In the genomic region with DNA sequence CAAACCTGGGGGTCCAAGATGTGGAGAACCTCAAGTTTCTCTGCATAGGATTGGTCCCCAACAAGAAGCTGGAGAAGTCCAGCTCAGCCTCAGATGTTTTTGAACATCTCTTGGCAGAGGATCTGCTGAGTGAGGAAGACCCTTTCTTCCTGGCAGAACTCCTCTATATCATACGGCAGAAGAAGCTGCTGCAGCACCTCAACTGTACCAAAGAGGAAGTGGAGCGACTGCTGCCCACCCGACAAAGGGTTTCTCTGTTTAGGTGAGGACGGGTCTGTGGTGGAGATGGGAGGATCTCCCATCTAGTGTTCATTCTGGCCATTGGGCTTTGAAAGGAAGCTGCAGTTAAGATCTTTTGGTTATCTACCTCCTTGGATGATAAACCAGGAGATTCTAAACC, we compare ENCODE assay signal across 12 cellular contexts. TPM values are rescaled to one million over a fixed set of nuclear protein-coding genes. Genes with fewer than 3 reads are reported as not detected.
A peak's percentile ranks its signal among the peaks of the same experiment; 100 is the strongest.
DNase-seq lines count a peak whose midpoint lies in the region; ATAC-seq and TF ChIP-seq lines count a peak whose summit lies in the region.
"Had no signal": no experiment of that assay in that cellular context is flagged by ENCODE, and none has a peak within 500 bp of the region (broad histone marks: within the 10 kb centered on the region; RNA-seq: fewer than 3 reads in every experiment).

No MANE protein-coding gene starts in this region.

- no peak overlapping the region for H2AFZ ChIP-seq in Loucy (ENCODE audit: low read length)

- H3K4me3 ChIP-seq in Loucy (ENCODE audit: low read length, poor library complexity, severe bottlenecking) = peak overlapping the region; percentile 90
- no peak overlapping the region for H3K4me3 ChIP-seq in SJCRH30
- H3K4me3 ChIP-seq: MG63 had no signal

- H3K27me3 Mint-ChIP-seq in activated CD4-positive, alpha-beta T cell treated with anti-CD3 and anti-CD28 coated beads for 36 hours = no peaks in the 10 kb centered on the region
- no peaks in the 10 kb centered on the region for H3K27me3 Mint-ChIP-seq in activated naive CD8-positive, alpha-beta T cell
- H3K27me3 Mint-ChIP-seq in natural killer cell treated with Interleukin-12 subunit alpha and Interleukin-12 subunit beta and Interleukin-15 and Interleukin-18, amount 100 ng/mL, for 72 hours = no peaks in the 10 kb centered on the region

- H4K20me1 ChIP-seq in Loucy (ENCODE audit: insufficient read depth, low read length, poor library complexity, severe bottlenecking) = no peaks in the 10 kb centered on the region

- no peak overlapping the region for H3K27ac ChIP-seq in SJCRH30

- H3K27ac Mint-ChIP-seq in activated CD4-positive, alpha-beta T cell treated with anti-CD3 and anti-CD28 coated beads for 36 hours = peak overlapping the region; percentile 96
- peak overlapping the region; percentile 95 for H3K27ac Mint-ChIP-seq in activated naive CD8-positive, alpha-beta T cell
- peak overlapping the region; percentile 84 to 98 for H3K27ac Mint-ChIP-seq in natural killer cell treated with Interleukin-12 subunit alpha and Interleukin-12 subunit beta and Interleukin-15 and Interleukin-18, amount 100 ng/mL, for 72 hours

- peaks cover 38% of the 10 kb centered on the region for H3K36me3 Mint-ChIP-seq in activated CD4-positive, alpha-beta T cell treated with anti-CD3 and anti-CD28 coated beads for 36 hours (ENCODE audit: low read depth)
- peaks cover 13% of the 10 kb centered on the region for H3K36me3 Mint-ChIP-seq in activated naive CD8-positive, alpha-beta T cell
- H3K36me3 Mint-ChIP-seq in natural killer cell treated with Interleukin-12 subunit alpha and Interleukin-12 subunit beta and Interleukin-15 and Interleukin-18, amount 100 ng/mL, for 72 hours = peaks cover 6% of the 10 kb centered on the region

- peak overlapping the region; percentile 91 for H3K9ac ChIP-seq in Loucy (ENCODE audit: low read depth, low read length, poor library complexity, severe bottlenecking)

- H3K9me3 Mint-ChIP-seq in activated CD4-positive, alpha-beta T cell treated with anti-CD3 and anti-CD28 coated beads for 36 hours (ENCODE audit: low read depth) = peaks cover 4% of the 10 kb centered on the region
- no peaks in the 10 kb centered on the region for H3K9me3 Mint-ChIP-seq in activated naive CD8-positive, alpha-beta T cell (ENCODE audit: low read depth)
- no peaks in the 10 kb centered on the region for H3K9me3 Mint-ChIP-seq in natural killer cell treated with Interleukin-12 subunit alpha and Interleukin-12 subunit beta and Interleukin-15 and Interleukin-18, amount 100 ng/mL, for 72 hours

- peaks cover 53% of the 10 kb centered on the region for H3K4me1 ChIP-seq in Loucy (ENCODE audit: insufficient read depth, low read length, poor library complexity, severe bottlenecking)
- no peaks in the 10 kb centered on the region for H3K4me1 ChIP-seq in SJCRH30

- DNase-seq in activated CD4-positive, alpha-beta T cell treated with anti-CD3 and anti-CD28 coated beads for 36 hours = no peak
- DNase-seq in activated CD4-positive, alpha-beta T cell treated with anti-CD3 and anti-CD28 coated beads for 1 hour = no peak
- no peak for DNase-seq in natural killer cell treated with Interleukin-12 subunit alpha and Interleukin-12 subunit beta and Interleukin-15 and Interleukin-18, amount 100 ng/mL, for 72 hours (ENCODE audit: low spot score)
- DNase-seq in SJCRH30 = no peak
- no peak for DNase-seq in GM10248 (ENCODE audit: extremely low spot score)
- DNase-seq in NCI-H187 treated with DMSO at 0.1 percent for 48 hours (lab: John Stamatoyannopoulos, UW) = no peak
- DNase-seq: MG63, SHP77 treated with DMSO at 0.1 percent for 48 hours had no signal

- peak overlapping the region; percentile 89 for H3K4me2 ChIP-seq in Loucy (ENCODE audit: low read depth, low read length, poor library complexity, severe bottlenecking)

- H3K36me3 ChIP-seq in Loucy (ENCODE audit: insufficient read depth, low read length) (peaks cover 10% of the 10 kb centered on the region; the same call in 1 of the 2 replicates), SJCRH30 (no peaks in the 10 kb centered on the region)
- H3K36me3 ChIP-seq: MG63 had no signal

- POLR2A ChIA-PET in activated CD4-positive, alpha-beta T cell treated with anti-CD3 and anti-CD28 coated beads for 36 hours (lab: Charles Lee) = no interaction called here
- POLR2A ChIA-PET in GM10248 (lab: Yijun Ruan, JAX) = no interaction called here

- H3K4me1 Mint-ChIP-seq in activated CD4-positive, alpha-beta T cell treated with anti-CD3 and anti-CD28 coated beads for 36 hours = peaks cover 61% of the 10 kb centered on the region
- H3K4me1 Mint-ChIP-seq in activated naive CD8-positive, alpha-beta T cell (ENCODE audit: low read depth) = peaks cover 74% of the 10 kb centered on the region
- peaks cover 47 to 64% of the 10 kb centered on the region in 2 donors for H3K4me1 Mint-ChIP-seq in natural killer cell treated with Interleukin-12 subunit alpha and Interleukin-12 subunit beta and Interleukin-15 and Interleukin-18, amount 100 ng/mL, for 72 hours (ENCODE audit: low read depth in 2 of 2)

- CTCF ChIA-PET in activated CD4-positive, alpha-beta T cell treated with anti-CD3 and anti-CD28 coated beads for 36 hours (lab: Charles Lee) = interaction anchor here (0.7 to 1.4 kb wide), 5 partner anchors 8 to 285 kb away, joined by 3 to 23 read pairs (median 4); no protein-coding TSS in a partner anchor
- CTCF ChIA-PET in GM10248 (lab: Yijun Ruan, JAX) = interaction anchor here (0.7 to 5.3 kb wide), 3 partner anchors 8 to 178 kb away, joined by 4 to 25 read pairs (median 5); no protein-coding TSS in a partner anchor

- ATAC-seq in activated CD4-positive, alpha-beta T cell treated with anti-CD3 and anti-CD28 coated beads for 36 hours = no peak
- ATAC-seq in natural killer cell treated with Interleukin-12 subunit alpha and Interleukin-12 subunit beta and Interleukin-15 and Interleukin-18, amount 100 ng/mL, for 72 hours = peak; percentile 30 to 41
- ATAC-seq: HCT116 had no signal

- no peaks in the 10 kb centered on the region for H3K9me3 ChIP-seq in Loucy (ENCODE audit: insufficient read depth, low read depth, low read length)
- no peaks in the 10 kb centered on the region for H3K9me3 ChIP-seq in SJCRH30 (replicated peaks)
- H3K9me3 ChIP-seq: MG63, tibial nerve had no signal

- no peak for TF ChIP-seq CTCF in Loucy (conservative IDR thresholded peaks at IDR 0.05; ENCODE audit: low read length)
- no peak for TF ChIP-seq CTCF in GM10248 (IDR thresholded peaks at IDR 0.05; ENCODE audit: control extremely low read depth, extremely low read depth, low read depth, missing control alignments)

- no peaks in the 10 kb centered on the region for H3K9me2 ChIP-seq in Loucy (replicated peaks; ENCODE audit: low read depth, low read length)

- H3K27me3 ChIP-seq in Loucy (ENCODE audit: insufficient read depth, low read length, poor library complexity, severe bottlenecking) = no peaks in the 10 kb centered on the region
- no peaks in the 10 kb centered on the region for H3K27me3 ChIP-seq in SJCRH30
- H3K27me3 ChIP-seq: MG63, tibial nerve had no signal

- H3F3A ChIP-seq in Loucy (ENCODE audit: low read depth) = peaks cover 7% of the 10 kb centered on the region

- intact Hi-C loops in activated CD4-positive, alpha-beta T cell treated with anti-CD3 and anti-CD28 coated beads for 36 hours (cut with DNase I, micrococcal nuclease) = loop anchor here in 1 of 2 experiments (2.0 kb wide), 2 partner anchors 75 to 177 kb away; a partner anchor contains a TSS

- peak overlapping the region; percentile 86 for H3K4me3 Mint-ChIP-seq in activated CD4-positive, alpha-beta T cell treated with anti-CD3 and anti-CD28 coated beads for 36 hours
- peak overlapping the region; percentile 95 for H3K4me3 Mint-ChIP-seq in activated naive CD8-positive, alpha-beta T cell
- peak overlapping the region; percentile 94 for H3K4me3 Mint-ChIP-seq in natural killer cell treated with Interleukin-12 subunit alpha and Interleukin-12 subunit beta and Interleukin-15 and Interleukin-18, amount 100 ng/mL, for 72 hours

- peaks cover 77% of the 10 kb centered on the region for H3K79me2 ChIP-seq in Loucy (ENCODE audit: insufficient read depth, low read length)

RNA-seq across cellular contexts. Expression of a gene that starts 2.9 kb away (rescaled TPM):
- total RNA-seq in activated CD4-positive, alpha-beta T cell treated with anti-CD3 and anti-CD28 coated beads for 36 hours = 10 to 100 TPM; 12.2 to 16.8 TPM
- 10 to 100 TPM; 17.5 to 23.0 TPM for total RNA-seq in natural killer cell treated with Interleukin-12 subunit alpha and Interleukin-12 subunit beta and Interleukin-15 and Interleukin-18, amount 100 ng/mL, for 72 hours
- total RNA-seq in SJCRH30 (2014; rRNA removed; shearing (Covaris generic)) = 1.0 and 1.1 TPM in 2 replicates
